1 cellular context compared by ENCODE assay signal in the genomic region with DNA sequence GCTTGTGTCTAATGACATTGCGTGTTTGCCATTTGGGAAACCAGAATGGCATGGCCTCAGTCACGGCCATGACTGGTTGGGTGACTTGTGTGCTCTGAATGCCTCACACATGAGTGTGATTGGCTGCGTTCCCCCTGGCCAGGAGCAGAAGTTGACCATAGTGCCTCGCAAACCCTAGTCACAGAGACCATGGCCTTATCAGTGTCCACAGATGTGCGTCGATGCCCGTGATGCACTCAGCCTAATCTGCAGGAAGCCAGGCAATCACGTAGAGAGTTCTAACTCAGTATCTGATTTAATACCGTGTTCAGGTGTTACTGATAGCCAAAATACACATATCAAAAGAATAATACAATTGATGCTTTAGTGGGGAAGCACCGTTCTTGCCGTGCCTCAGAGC.
TF ChIP-seq lines count a peak whose summit lies in the region.

No MANE protein-coding gene starts in this region.

TF ChIP-seq in K562, 482 proteins besides CTCF, POLR2A, EP300 and RAD21 (continued from another document and continues in another):
- TF ChIP-seq, protein P1, sequence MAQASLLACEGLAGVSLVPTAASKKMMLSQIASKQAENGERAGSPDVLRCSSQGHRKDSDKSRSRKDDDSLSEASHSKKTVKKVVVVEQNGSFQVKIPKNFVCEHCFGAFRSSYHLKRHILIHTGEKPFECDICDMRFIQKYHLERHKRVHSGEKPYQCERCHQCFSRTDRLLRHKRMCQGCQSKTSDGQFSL (CRISPR knock-in tag; IDR thresholded peaks at IDR 0.05) = no peak
- TF ChIP-seq, protein P1 (tag; IDR thresholded peaks at IDR 0.05) = no peak
- no peak for TF ChIP-seq GATAD2A (IDR thresholded peaks at IDR 0.05)
- TF ChIP-seq IFI16 (CRISPR knock-in tag; IDR thresholded peaks at IDR 0.05) = no peak
- TF ChIP-seq, protein P2, sequence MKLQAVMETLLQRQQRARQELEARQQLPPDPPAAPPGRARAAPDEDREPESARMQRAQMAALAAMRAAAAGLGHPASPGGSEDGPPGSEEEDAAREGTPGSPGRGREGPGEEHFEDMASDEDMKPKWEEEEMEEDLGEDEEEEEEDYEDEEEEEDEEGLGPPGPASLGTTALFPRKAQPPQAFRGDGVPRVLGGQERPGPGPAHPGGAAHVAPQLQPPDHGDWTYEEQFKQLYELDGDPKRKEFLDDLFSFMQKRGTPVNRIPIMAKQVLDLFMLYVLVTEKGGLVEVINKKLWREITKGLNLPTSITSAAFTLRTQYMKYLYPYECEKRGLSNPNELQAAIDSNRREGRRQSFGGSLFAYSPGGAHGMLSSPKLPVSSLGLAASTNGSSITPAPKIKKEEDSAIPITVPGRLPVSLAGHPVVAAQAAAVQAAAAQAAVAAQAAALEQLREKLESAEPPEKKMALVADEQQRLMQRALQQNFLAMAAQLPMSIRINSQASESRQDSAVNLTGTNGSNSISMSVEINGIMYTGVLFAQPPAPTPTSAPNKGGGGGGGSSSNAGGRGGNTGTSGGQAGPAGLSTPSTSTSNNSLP (IDR thresholded peaks at IDR 0.05; ENCODE audit: borderline replicate concordance, low read depth, low read length) = peak; percentile 69; the same call in 1 of the 2 replicates
- TF ChIP-seq SFPQ (IDR thresholded peaks at IDR 0.05; ENCODE audit: low read depth, low read length) = no peak
- TF ChIP-seq POLR2AphosphoS5 (IDR thresholded peaks at IDR 0.05; ENCODE audit: control insufficient read depth, insufficient read depth, low read depth, low read length) = peak; percentile 85
- TF ChIP-seq CREM (IDR thresholded peaks at IDR 0.05; ENCODE audit: low read depth) = peak; percentile 88
- no peak for TF ChIP-seq CREB3L1 (IDR thresholded peaks at IDR 0.05; ENCODE audit: borderline replicate concordance, low read depth)
- no peak for TF ChIP-seq SRSF7 (optimal IDR thresholded peaks at IDR 0.05; ENCODE audit: low read depth, low read length)
- no peak for TF ChIP-seq CHD4 (IDR thresholded peaks at IDR 0.05; ENCODE audit: insufficient read depth, insufficient replicate concordance, low read depth, low read length, poor library complexity, severe bottlenecking)
- no peak for TF ChIP-seq HDGF (IDR thresholded peaks at IDR 0.05)
- TF ChIP-seq, protein P3, sequence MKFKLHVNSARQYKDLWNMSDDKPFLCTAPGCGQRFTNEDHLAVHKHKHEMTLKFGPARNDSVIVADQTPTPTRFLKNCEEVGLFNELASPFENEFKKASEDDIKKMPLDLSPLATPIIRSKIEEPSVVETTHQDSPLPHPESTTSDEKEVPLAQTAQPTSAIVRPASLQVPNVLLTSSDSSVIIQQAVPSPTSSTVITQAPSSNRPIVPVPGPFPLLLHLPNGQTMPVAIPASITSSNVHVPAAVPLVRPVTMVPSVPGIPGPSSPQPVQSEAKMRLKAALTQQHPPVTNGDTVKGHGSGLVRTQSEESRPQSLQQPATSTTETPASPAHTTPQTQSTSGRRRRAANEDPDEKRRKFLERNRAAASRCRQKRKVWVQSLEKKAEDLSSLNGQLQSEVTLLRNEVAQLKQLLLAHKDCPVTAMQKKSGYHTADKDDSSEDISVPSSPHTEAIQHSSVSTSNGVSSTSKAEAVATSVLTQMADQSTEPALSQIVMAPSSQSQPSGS (CRISPR knock-in tag; IDR thresholded peaks at IDR 0.05) = no peak
- TF ChIP-seq TCF7L2 (IDR thresholded peaks at IDR 0.05; ENCODE audit: low read depth, low read length) = no peak
- peak; percentile 92 for TF ChIP-seq TCF3 (CRISPR knock-in tag; IDR thresholded peaks at IDR 0.05)
- TF ChIP-seq, protein P4, sequence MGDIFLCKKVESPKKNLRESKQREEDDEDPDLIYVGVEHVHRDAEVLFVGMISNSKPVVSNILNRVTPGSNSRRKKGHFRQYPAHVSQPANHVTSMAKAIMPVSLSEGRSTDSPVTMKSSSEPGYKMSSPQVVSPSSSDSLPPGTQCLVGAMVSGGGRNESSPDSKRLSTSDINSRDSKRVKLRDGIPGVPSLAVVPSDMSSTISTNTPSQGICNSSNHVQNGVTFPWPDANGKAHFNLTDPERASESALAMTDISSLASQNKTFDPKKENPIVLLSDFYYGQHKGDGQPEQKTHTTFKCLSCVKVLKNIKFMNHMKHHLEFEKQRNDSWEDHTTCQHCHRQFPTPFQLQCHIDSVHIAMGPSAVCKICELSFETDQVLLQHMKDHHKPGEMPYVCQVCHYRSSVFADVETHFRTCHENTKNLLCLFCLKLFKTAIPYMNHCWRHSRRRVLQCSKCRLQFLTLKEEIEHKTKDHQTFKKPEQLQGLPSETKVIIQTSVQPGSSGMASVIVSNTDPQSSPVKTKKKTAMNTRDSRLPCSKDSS (IDR thresholded peaks at IDR 0.05; ENCODE audit: low read depth, partially characterized antibody) = no peak
- peak; percentile 49 for TF ChIP-seq MEIS2 (IDR thresholded peaks at IDR 0.05; ENCODE audit: partially characterized antibody)
- no peak for TF ChIP-seq FOXK2 (conservative IDR thresholded peaks at IDR 0.05 in 1 of 2, IDR thresholded peaks at IDR 0.05 in 1 of 2; ENCODE audit: low read depth in 2 of 2)
- TF ChIP-seq CCNT2 (IDR thresholded peaks at IDR 0.05; ENCODE audit: borderline replicate concordance, extremely low read depth, insufficient read length, low read depth, low read length) = peak; percentile 81
- peak; percentile 79 for TF ChIP-seq SMARCC2 (IDR thresholded peaks at IDR 0.05; ENCODE audit: low read depth)
- no peak for TF ChIP-seq NCOA6 (IDR thresholded peaks at IDR 0.05)
- TF ChIP-seq CLOCK (CRISPR knock-in tag; IDR thresholded peaks at IDR 0.05; ENCODE audit: borderline replicate concordance) = no peak
- peak; percentile 60; the same call in 1 of the 2 replicates for TF ChIP-seq NCOA1 (IDR thresholded peaks at IDR 0.05; ENCODE audit: low read depth)
- no peak for TF ChIP-seq RNF2 (IDR thresholded peaks at IDR 0.05)
- no peak for TF ChIP-seq RFX1 (IDR thresholded peaks at IDR 0.05)
- no peak for TF ChIP-seq GABPA (tag; conservative IDR thresholded peaks at IDR 0.05; ENCODE audit: low read depth)
- TF ChIP-seq HNRNPLL (IDR thresholded peaks at IDR 0.05; ENCODE audit: low read depth, low read length, poor library complexity, severe bottlenecking) = no peak
- TF ChIP-seq GATA2 (CRISPR knock-in tag; IDR thresholded peaks at IDR 0.05) = peak; percentile 84
- no peak for TF ChIP-seq ELF2 (CRISPR knock-in tag; IDR thresholded peaks at IDR 0.05)
- TF ChIP-seq, protein P5, sequence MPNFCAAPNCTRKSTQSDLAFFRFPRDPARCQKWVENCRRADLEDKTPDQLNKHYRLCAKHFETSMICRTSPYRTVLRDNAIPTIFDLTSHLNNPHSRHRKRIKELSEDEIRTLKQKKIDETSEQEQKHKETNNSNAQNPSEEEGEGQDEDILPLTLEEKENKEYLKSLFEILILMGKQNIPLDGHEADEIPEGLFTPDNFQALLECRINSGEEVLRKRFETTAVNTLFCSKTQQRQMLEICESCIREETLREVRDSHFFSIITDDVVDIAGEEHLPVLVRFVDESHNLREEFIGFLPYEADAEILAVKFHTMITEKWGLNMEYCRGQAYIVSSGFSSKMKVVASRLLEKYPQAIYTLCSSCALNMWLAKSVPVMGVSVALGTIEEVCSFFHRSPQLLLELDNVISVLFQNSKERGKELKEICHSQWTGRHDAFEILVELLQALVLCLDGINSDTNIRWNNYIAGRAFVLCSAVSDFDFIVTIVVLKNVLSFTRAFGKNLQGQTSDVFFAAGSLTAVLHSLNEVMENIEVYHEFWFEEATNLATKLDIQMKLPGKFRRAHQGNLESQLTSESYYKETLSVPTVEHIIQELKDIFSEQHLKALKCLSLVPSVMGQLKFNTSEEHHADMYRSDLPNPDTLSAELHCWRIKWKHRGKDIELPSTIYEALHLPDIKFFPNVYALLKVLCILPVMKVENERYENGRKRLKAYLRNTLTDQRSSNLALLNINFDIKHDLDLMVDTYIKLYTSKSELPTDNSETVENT (CRISPR knock-in tag; IDR thresholded peaks at IDR 0.05) = no peak
- no peak for TF ChIP-seq MED1 (CRISPR knock-in tag; IDR thresholded peaks at IDR 0.05; ENCODE audit: borderline replicate concordance)
- TF ChIP-seq MYBL2 (IDR thresholded peaks at IDR 0.05; ENCODE audit: low read depth) = no peak
- no peak for TF ChIP-seq MYBL2 (CRISPR knock-in tag; IDR thresholded peaks at IDR 0.05; ENCODE audit: borderline replicate concordance)
- no peak for TF ChIP-seq ZNF764 (CRISPR knock-in tag; IDR thresholded peaks at IDR 0.05; ENCODE audit: low read depth)
- no peak for TF ChIP-seq NR4A1 (CRISPR knock-in tag; IDR thresholded peaks at IDR 0.05)
- peak; percentile 67; the same call in 1 of the 2 replicates for TF ChIP-seq NR4A1 (tag; IDR thresholded peaks at IDR 0.05)
- peak; percentile 86 for TF ChIP-seq ZNF395 (CRISPR knock-in tag; IDR thresholded peaks at IDR 0.05)
- no peak for TF ChIP-seq KLF13 (tag; IDR thresholded peaks at IDR 0.05; ENCODE audit: borderline replicate concordance, low read depth)
- TF ChIP-seq ZKSCAN1 (IDR thresholded peaks at IDR 0.05; ENCODE audit: low read depth, low read length) = no peak
- TF ChIP-seq BCL6 (CRISPR knock-in tag; IDR thresholded peaks at IDR 0.05) = no peak
- TF ChIP-seq KLF16 (IDR thresholded peaks at IDR 0.05) = peak; percentile 89
- TF ChIP-seq SP1 (CRISPR knock-in tag; IDR thresholded peaks at IDR 0.05) = no peak
- no peak for TF ChIP-seq NFRKB (IDR thresholded peaks at IDR 0.05; ENCODE audit: low read depth)
- TF ChIP-seq CBX5 (IDR thresholded peaks at IDR 0.05; ENCODE audit: borderline replicate concordance, low read depth) = no peak
- no peak for TF ChIP-seq ZNF239 (CRISPR knock-in tag; IDR thresholded peaks at IDR 0.05)
- TF ChIP-seq HDAC3 (IDR thresholded peaks at IDR 0.05; ENCODE audit: borderline replicate concordance, partially characterized antibody) = peak; percentile 67
- TF ChIP-seq ARNT (IDR thresholded peaks at IDR 0.05) = peak in 1 of 2 experiments; percentile 63; a peak in 1 of 4 replicates
- peak; percentile 63; the same call in 1 of the 2 replicates for TF ChIP-seq MTA1 (IDR thresholded peaks at IDR 0.05; ENCODE audit: borderline replicate concordance)
- peak; percentile 23; the same call in 1 of the 2 replicates for TF ChIP-seq FOXJ2 (tag; IDR thresholded peaks at IDR 0.05)
- no peak for TF ChIP-seq ZNF197 (CRISPR knock-in tag; IDR thresholded peaks at IDR 0.05; ENCODE audit: low read depth)
- TF ChIP-seq GABPB1 (CRISPR knock-in tag; IDR thresholded peaks at IDR 0.05) = no peak
